9 cellular contexts compared by ENCODE assay signal in the genomic region with DNA sequence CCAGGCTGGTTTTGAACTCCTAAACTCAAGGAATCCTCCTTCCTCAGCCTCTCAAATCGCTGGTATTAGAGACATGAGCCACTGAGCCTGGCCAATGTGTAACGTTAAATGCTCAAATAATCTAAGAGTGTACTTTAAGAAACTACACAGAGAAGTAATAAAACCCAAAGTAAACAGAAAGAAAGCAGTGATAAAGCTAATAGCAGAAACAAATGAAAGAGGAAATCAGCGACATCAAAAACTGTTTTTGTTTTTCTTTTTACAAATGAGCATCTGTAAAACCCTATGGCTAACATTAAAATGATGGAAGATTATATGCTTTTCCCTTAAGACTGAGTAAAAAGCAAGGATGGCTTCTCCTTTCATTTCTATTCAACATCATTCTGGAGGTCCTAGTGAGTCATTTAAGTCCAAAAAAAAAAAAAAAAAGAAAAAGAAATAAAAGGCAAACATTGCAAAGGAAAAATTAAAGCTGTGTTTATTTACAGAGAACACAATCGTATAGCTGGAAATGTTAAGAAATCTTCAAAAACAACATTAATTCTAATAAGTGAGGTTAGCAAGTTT.
"Had no signal": no experiment of that assay in that cellular context is flagged by ENCODE, and none has a peak within 500 bp of the region (broad histone marks: within the 10 kb centered on the region; RNA-seq: fewer than 3 reads in every experiment).

No MANE protein-coding gene starts in this region.

- DNase-seq: activated CD4-positive, alpha-beta T cell treated with anti-CD3 and anti-CD28 coated beads for 1 hour; activated CD4-positive, alpha-beta T cell treated with anti-CD3 and anti-CD28 coated beads, Interleukin-2, amount 50 U/mL, for 48 hours; activated gamma-delta T cell treated with Interleukin-2 at 50 U/mL for 16 hours; activated T-cell treated with anti-CD3 and anti-CD28 coated beads, Interleukin-2, amount 50 U/mL, for 72 hours; stimulated activated CD4-positive, alpha-beta T cell treated with anti-CD3 and anti-CD28 coated beads, Interleukin-4, amount 100 ng/mL, for 4 hours had no signal

- H3K4me1 ChIP-seq: ascending aorta, gastroesophageal sphincter had no signal

- H3K27me3 ChIP-seq: ascending aorta, gastroesophageal sphincter, ovary had no signal

- H3K27ac ChIP-seq: ascending aorta, gastroesophageal sphincter, ovary had no signal

- H3K4me3 ChIP-seq: ascending aorta, gastroesophageal sphincter, ovary had no signal

- FAIRE-seq: endothelial cell of umbilical vein had no signal

- H3K36me3 ChIP-seq: ascending aorta, gastroesophageal sphincter, ovary had no signal

- H3K9me3 ChIP-seq: ascending aorta, gastroesophageal sphincter, ovary had no signal

- ATAC-seq: activated T-cell treated with anti-CD3 and anti-CD28 coated beads, Interleukin-2, amount 50 U/mL, for 72 hours; gastroesophageal sphincter had no signal
